ENCODE assay signal across 24 cellular contexts in genomic region chr1:234169161-234169849, GRCh38.
"Had no signal": no experiment of that assay in that cellular context is flagged by ENCODE, and none has a peak within 500 bp of the region (broad histone marks: within the 10 kb centered on the region; RNA-seq: fewer than 3 reads in every experiment).

No MANE protein-coding gene starts in this region.

- H3K36me3 Mint-ChIP-seq: naive B cell; stimulated activated memory B cell treated with anti-CD40 and anti-IgM and Interleukin-4, amounts not matched to agents 10 μg/mL and 1 μg/mL and 100 μg/mL, for 72 hours had no signal

- H3K27ac Mint-ChIP-seq: dendritic cell treated with granulocyte-macrophage colony-stimulating factor and Interleukin-4, amounts not matched to agents 40 ng/mL and 50 ng/mL, for 4 days; naive B cell; stimulated activated memory B cell treated with anti-CD40 and anti-IgM and Interleukin-4, amounts not matched to agents 10 μg/mL and 1 μg/mL and 100 μg/mL, for 72 hours had no signal

- H3K9me3 Mint-ChIP-seq: activated T-cell treated with anti-CD3 and anti-CD28 coated beads, Interleukin-2, amount 50 U/mL, for 4 hours; dendritic cell treated with granulocyte-macrophage colony-stimulating factor and Interleukin-4, amounts not matched to agents 40 ng/mL and 50 ng/mL, for 4 days; stimulated activated memory B cell treated with anti-CD40 and anti-IgM and Interleukin-4, amounts not matched to agents 10 μg/mL and 1 μg/mL and 100 μg/mL, for 72 hours; T-helper 2 cell treated with Interferon-gamma antibody and Interleukin-4, amounts not matched to agents 5 μg/mL and 100 μg/mL, for 36 hours had no signal

- H3K4me1 ChIP-seq: body of pancreas, lower lobe of right lung, sigmoid colon, stomach, suprapubic skin, tibial nerve had no signal

- DNase-seq: activated CD4-positive, alpha-beta T cell treated with anti-CD3 and anti-CD28 coated beads for 1 hour; activated CD8-positive, alpha-beta memory T cell treated with anti-CD3 and anti-CD28 coated beads, Interleukin-2, amount 50 U/mL, for 4 hours; activated naive CD4-positive, alpha-beta T cell treated with Interleukin-2 at 50 U/mL for 16 hours; activated T-cell treated with anti-CD3 and anti-CD28 coated beads, Interleukin-2, amount 50 U/mL, for 4 hours; anterior cingulate cortex; body of pancreas; effector CD4-positive, alpha-beta T cell; erythroblast; foreskin melanocyte; kidney; lower lobe of right lung; naive B cell; sigmoid colon; stimulated activated CD4-positive, alpha-beta T cell treated with anti-CD3 and anti-CD28 coated beads, Interleukin-15, amount 100 ng/mL, for 24 hours; stomach had no signal

- H3K27ac ChIP-seq: body of pancreas, cardiac muscle cell, lower lobe of right lung, sigmoid colon, stomach, suprapubic skin, tibial nerve, VCaP had no signal

- H3K27me3 ChIP-seq: body of pancreas, cardiac muscle cell, sigmoid colon, tibial nerve had no signal

- H3K4me3 ChIP-seq: body of pancreas, cardiac muscle cell, lower lobe of right lung, sigmoid colon, smooth muscle cell, stomach, suprapubic skin, tibial nerve had no signal

- FAIRE-seq: kidney had no signal

- H3K4me3 Mint-ChIP-seq: activated T-cell treated with anti-CD3 and anti-CD28 coated beads, Interleukin-2, amount 50 U/mL, for 4 hours; dendritic cell treated with granulocyte-macrophage colony-stimulating factor and Interleukin-4, amounts not matched to agents 40 ng/mL and 50 ng/mL, for 4 days; naive B cell; stimulated activated memory B cell treated with anti-CD40 and anti-IgM and Interleukin-4, amounts not matched to agents 10 μg/mL and 1 μg/mL and 100 μg/mL, for 72 hours; T-helper 2 cell treated with Interferon-gamma antibody and Interleukin-4, amounts not matched to agents 5 μg/mL and 100 μg/mL, for 36 hours had no signal

- H3K36me3 ChIP-seq: cardiac muscle cell, lower lobe of right lung, sigmoid colon, stomach, suprapubic skin, tibial nerve had no signal

- H3K9me3 ChIP-seq: body of pancreas, lower lobe of right lung, sigmoid colon, stomach, suprapubic skin, tibial nerve had no signal

- H3K4me2 ChIP-seq: smooth muscle cell had no signal

- ATAC-seq: activated T-cell treated with anti-CD3 and anti-CD28 coated beads, Interleukin-2, amount 50 U/mL, for 4 hours; body of pancreas; left lobe of liver; lower lobe of right lung; stimulated activated memory B cell treated with anti-CD40 and anti-IgM and Interleukin-4, amounts not matched to agents 10 μg/mL and 1 μg/mL and 100 μg/mL, for 72 hours had no signal
